12 cellular contexts compared by ENCODE assay signal in genomic region chr1:212856755-212857154, GRCh38. TPM values are rescaled to one million over a fixed set of nuclear protein-coding genes. Genes with fewer than 3 reads are reported as not detected.
DNase-seq lines count a peak whose midpoint lies in the region; ATAC-seq and TF ChIP-seq lines count a peak whose summit lies in the region.
"Had no signal": no experiment of that assay in that cellular context is flagged by ENCODE, and none has a peak within 500 bp of the region (broad histone marks: within the 10 kb centered on the region; RNA-seq: fewer than 3 reads in every experiment).

No MANE protein-coding gene starts in this region.

- H3K4me1 Mint-ChIP-seq in activated CD4-positive, alpha-beta T cell treated with anti-CD3 and anti-CD28 coated beads, Interleukin-2, amount 10 ng/mL, durations not matched to agents 7 days and 5 days, result peaks cover 27% of the 10 kb centered on the region
- peaks cover 16% of the 10 kb centered on the region for H3K4me1 Mint-ChIP-seq in activated CD4-positive, alpha-beta T cell treated with anti-CD3 and anti-CD28 coated beads, Interleukin-2, amount 10 ng/mL, durations not matched to agents 24 days and 14 days
- H3K4me1 Mint-ChIP-seq in activated CD8-positive, alpha-beta memory T cell treated with anti-CD3 and anti-CD28 coated beads, Interleukin-2, amount 10 ng/mL, durations not matched to agents 7 days and 5 days, result peaks cover 15% of the 10 kb centered on the region

- no peak overlapping the region for H3K4me3 Mint-ChIP-seq in activated CD4-positive, alpha-beta T cell treated with anti-CD3 and anti-CD28 coated beads, Interleukin-2, amount 10 ng/mL, durations not matched to agents 7 days and 5 days
- H3K4me3 Mint-ChIP-seq in activated CD4-positive, alpha-beta T cell treated with anti-CD3 and anti-CD28 coated beads, Interleukin-2, amount 10 ng/mL, durations not matched to agents 24 days and 14 days, result no peak overlapping the region
- H3K4me3 Mint-ChIP-seq in activated CD8-positive, alpha-beta memory T cell treated with anti-CD3 and anti-CD28 coated beads, Interleukin-2, amount 10 ng/mL, durations not matched to agents 7 days and 5 days, result no peak overlapping the region

- H3K9me3 ChIP-seq in NT2/D1 (ENCODE audit: insufficient read depth, low read length) (no peaks in the 10 kb centered on the region), skeletal muscle satellite cell (replicated peaks; ENCODE audit: low read length) (no peaks in the 10 kb centered on the region)

- POLR2A ChIA-PET in activated CD4-positive, alpha-beta T cell treated with anti-CD3 and anti-CD28 coated beads, Interleukin-2, amount 10 ng/mL, durations not matched to agents 7 days and 5 days (lab: Charles Lee), result no interaction called here

- no peaks in the 10 kb centered on the region for H3K27me3 Mint-ChIP-seq in activated CD4-positive, alpha-beta T cell treated with anti-CD3 and anti-CD28 coated beads, Interleukin-2, amount 10 ng/mL, durations not matched to agents 7 days and 5 days
- H3K27me3 Mint-ChIP-seq in activated CD4-positive, alpha-beta T cell treated with anti-CD3 and anti-CD28 coated beads, Interleukin-2, amount 10 ng/mL, durations not matched to agents 24 days and 14 days, result no peaks in the 10 kb centered on the region
- no peaks in the 10 kb centered on the region for H3K27me3 Mint-ChIP-seq in activated CD8-positive, alpha-beta memory T cell treated with anti-CD3 and anti-CD28 coated beads, Interleukin-2, amount 10 ng/mL, durations not matched to agents 7 days and 5 days

- H3K9ac ChIP-seq in NT2/D1 (ENCODE audit: insufficient read length, low read depth), result peak overlapping the region; percentile 90
- peak overlapping the region; percentile 91 for H3K9ac ChIP-seq in skeletal muscle satellite cell (ENCODE audit: low read depth, low read length)

- no peak for DNase-seq in activated CD4-positive, alpha-beta T cell treated with anti-CD3 and anti-CD28 coated beads, Interleukin-2, amount 10 ng/mL, durations not matched to agents 7 days and 5 days
- no peak for DNase-seq in activated CD4-positive, alpha-beta T cell treated with anti-CD3 and anti-CD28 coated beads, Interleukin-2, amount 50 U/mL, for 1 hour
- DNase-seq in NT2/D1 (ENCODE audit: low read depth, low spot score) (no peak), fibroblast of the aortic adventitia (ENCODE audit: low read depth) (no peak), HCEC 1CT (no peak)
- no peak for DNase-seq in activated CD4-positive, alpha-beta T cell treated with anti-CD3 and anti-CD28 coated beads, Interleukin-2, amount 10 ng/mL, durations not matched to agents 24 days and 14 days
- no peak for DNase-seq in activated CD8-positive, alpha-beta memory T cell treated with anti-CD3 and anti-CD28 coated beads, Interleukin-2, amount 10 ng/mL, durations not matched to agents 7 days and 5 days
- DNase-seq: cortex of kidney had no signal

- H3K36me3 Mint-ChIP-seq in activated CD4-positive, alpha-beta T cell treated with anti-CD3 and anti-CD28 coated beads, Interleukin-2, amount 10 ng/mL, durations not matched to agents 7 days and 5 days (ENCODE audit: low read depth), result peaks cover 16% of the 10 kb centered on the region
- peaks cover 14% of the 10 kb centered on the region for H3K36me3 Mint-ChIP-seq in activated CD4-positive, alpha-beta T cell treated with anti-CD3 and anti-CD28 coated beads, Interleukin-2, amount 10 ng/mL, durations not matched to agents 24 days and 14 days (ENCODE audit: low read depth)
- peaks cover 21% of the 10 kb centered on the region for H3K36me3 Mint-ChIP-seq in activated CD8-positive, alpha-beta memory T cell treated with anti-CD3 and anti-CD28 coated beads, Interleukin-2, amount 10 ng/mL, durations not matched to agents 7 days and 5 days

- H3K36me3 ChIP-seq in NT2/D1 (ENCODE audit: insufficient read depth, insufficient read length, low read length), result peaks cover 19% of the 10 kb centered on the region
- H3K36me3 ChIP-seq in skeletal muscle satellite cell (ENCODE audit: insufficient read depth, low read length), result peaks cover 4% of the 10 kb centered on the region

- peak overlapping the region; percentile 65 for H3K27ac Mint-ChIP-seq in activated CD4-positive, alpha-beta T cell treated with anti-CD3 and anti-CD28 coated beads, Interleukin-2, amount 10 ng/mL, durations not matched to agents 7 days and 5 days
- H3K27ac Mint-ChIP-seq in activated CD4-positive, alpha-beta T cell treated with anti-CD3 and anti-CD28 coated beads, Interleukin-2, amount 10 ng/mL, durations not matched to agents 24 days and 14 days, result no peak overlapping the region
- no peak overlapping the region for H3K27ac Mint-ChIP-seq in activated CD8-positive, alpha-beta memory T cell treated with anti-CD3 and anti-CD28 coated beads, Interleukin-2, amount 10 ng/mL, durations not matched to agents 7 days and 5 days

- peak overlapping the region; percentile 100 for H3K4me3 ChIP-seq in NT2/D1 (ENCODE audit: insufficient read length, low read depth)
- peak overlapping the region; percentile 83 for H3K4me3 ChIP-seq in fibroblast of the aortic adventitia (ENCODE audit: low read depth, low read length)
- peak overlapping the region; percentile 80 for H3K4me3 ChIP-seq in skeletal muscle satellite cell (ENCODE audit: low read length)

- no peaks in the 10 kb centered on the region for H3K9me3 Mint-ChIP-seq in activated CD4-positive, alpha-beta T cell treated with anti-CD3 and anti-CD28 coated beads, Interleukin-2, amount 10 ng/mL, durations not matched to agents 7 days and 5 days
- peaks cover 3% of the 10 kb centered on the region for H3K9me3 Mint-ChIP-seq in activated CD4-positive, alpha-beta T cell treated with anti-CD3 and anti-CD28 coated beads, Interleukin-2, amount 10 ng/mL, durations not matched to agents 24 days and 14 days
- no peaks in the 10 kb centered on the region for H3K9me3 Mint-ChIP-seq in activated CD8-positive, alpha-beta memory T cell treated with anti-CD3 and anti-CD28 coated beads, Interleukin-2, amount 10 ng/mL, durations not matched to agents 7 days and 5 days (ENCODE audit: low read depth)

- H3K4me2 ChIP-seq in skeletal muscle satellite cell (ENCODE audit: low read length), result peak overlapping the region; percentile 97

- ATAC-seq in activated CD8-positive, alpha-beta memory T cell treated with anti-CD3 and anti-CD28 coated beads, Interleukin-2, amount 10 ng/mL, durations not matched to agents 7 days and 5 days, result no peak

- H3K4me1 ChIP-seq in NT2/D1 (ENCODE audit: insufficient read depth, insufficient read length) (peaks cover 2% of the 10 kb centered on the region), skeletal muscle satellite cell (ENCODE audit: control insufficient read depth, insufficient read depth, low read length) (peaks cover 27% of the 10 kb centered on the region)

- CTCF ChIA-PET in activated CD4-positive, alpha-beta T cell treated with anti-CD3 and anti-CD28 coated beads, Interleukin-2, amount 10 ng/mL, durations not matched to agents 7 days and 5 days (lab: Charles Lee), result no interaction called here
- CTCF ChIA-PET in activated CD8-positive, alpha-beta memory T cell treated with anti-CD3 and anti-CD28 coated beads, Interleukin-2, amount 10 ng/mL, durations not matched to agents 7 days and 5 days (lab: Charles Lee), result interaction anchor here (0.8 kb wide), 1 partner anchor 192 kb away, joined by 4 read pairs; no protein-coding TSS in a partner anchor

- TF ChIP-seq CTCF in fibroblast of the aortic adventitia (IDR thresholded peaks at IDR 0.05; ENCODE audit: insufficient read depth, low read length), result no peak

- H3K27me3 ChIP-seq in NT2/D1 (ENCODE audit: insufficient read depth, insufficient read length) (no peaks in the 10 kb centered on the region), skeletal muscle satellite cell (ENCODE audit: control insufficient read depth, insufficient read depth, low read length) (no peaks in the 10 kb centered on the region)

- intact Hi-C loops in activated CD4-positive, alpha-beta T cell treated with anti-CD3 and anti-CD28 coated beads, Interleukin-2, amount 10 ng/mL, durations not matched to agents 24 days and 14 days (cut with micrococcal nuclease), result loop anchor here (5.0 to 10.0 kb wide), 3 partner anchors 96 to 822 kb away; partner anchors contain the start of genes ATF3, DTL, INTS7 and VASH2

RNA-seq across cellular contexts. Expression of gene FLVCR1, which starts 1.3 kb away (rescaled TPM):
- 10 to 100 TPM; 11.4 to 16.7 TPM for total RNA-seq in activated CD4-positive, alpha-beta T cell treated with anti-CD3 and anti-CD28 coated beads, Interleukin-2, amount 10 ng/mL, durations not matched to agents 7 days and 5 days
- 5.8 and 6.3 TPM in 2 replicates for total RNA-seq in fibroblast of the aortic adventitia (ENCODE audit: low replicate concordance)
- 8.6 and 12.5 TPM in 2 replicates for total RNA-seq in skeletal muscle satellite cell (2012; rRNA removed)
- 17.9 and 21.8 TPM in 2 replicates for total RNA-seq in activated CD4-positive, alpha-beta T cell treated with anti-CD3 and anti-CD28 coated beads, Interleukin-2, amount 10 ng/mL, durations not matched to agents 24 days and 14 days
- total RNA-seq in activated CD8-positive, alpha-beta memory T cell treated with anti-CD3 and anti-CD28 coated beads, Interleukin-2, amount 10 ng/mL, durations not matched to agents 7 days and 5 days, result 10 to 100 TPM; 14.4 to 17.1 TPM

RNA-seq across cellular contexts. Expression of gene SPATA45, which starts 9.3 kb away (rescaled TPM):
- total RNA-seq in activated CD4-positive, alpha-beta T cell treated with anti-CD3 and anti-CD28 coated beads, Interleukin-2, amount 10 ng/mL, durations not matched to agents 7 days and 5 days, result under 1 TPM in 1 of 2 experiments, not detected in 1; 0.45 TPM
- not detected in 2 replicates for total RNA-seq in fibroblast of the aortic adventitia (ENCODE audit: low replicate concordance)
- total RNA-seq in skeletal muscle satellite cell (2012; rRNA removed), result not detected in 2 replicates
- total RNA-seq in activated CD4-positive, alpha-beta T cell treated with anti-CD3 and anti-CD28 coated beads, Interleukin-2, amount 10 ng/mL, durations not matched to agents 24 days and 14 days, result not detected in 2 replicates
- not detected for total RNA-seq in activated CD8-positive, alpha-beta memory T cell treated with anti-CD3 and anti-CD28 coated beads, Interleukin-2, amount 10 ng/mL, durations not matched to agents 7 days and 5 days
- total RNA-seq: left cardiac atrium, NCI-H460, ureter had no signal
